Comparison of ENCODE assay signal across 8 cellular contexts in genomic region chr14:105092912-105093425, GRCh38.
A peak's percentile ranks its signal among the peaks of the same experiment; 100 is the strongest.
DNase-seq lines count a peak whose midpoint lies in the region; ATAC-seq lines count a peak whose summit lies in the region.

No MANE protein-coding gene starts in this region.

- no peaks in the 10 kb centered on the region for H3K9me3 Mint-ChIP-seq in T-helper 2 cell treated with Interferon-gamma antibody and Interleukin-4, amounts not matched to agents 5 μg/mL and 100 μg/mL, for 36 hours

- H3K4me3 Mint-ChIP-seq in T-helper 2 cell treated with Interferon-gamma antibody and Interleukin-4, amounts not matched to agents 5 μg/mL and 100 μg/mL, for 36 hours: peak overlapping the region; percentile 84

- peaks cover 12% of the 10 kb centered on the region for H3K27me3 Mint-ChIP-seq in T-helper 2 cell treated with Interferon-gamma antibody and Interleukin-4, amounts not matched to agents 5 μg/mL and 100 μg/mL, for 36 hours (ENCODE audit: low read depth)

- peak overlapping the region; percentile 62 for H3K27ac Mint-ChIP-seq in T-helper 2 cell treated with Interferon-gamma antibody and Interleukin-4, amounts not matched to agents 5 μg/mL and 100 μg/mL, for 36 hours

- H3K36me3 Mint-ChIP-seq in T-helper 2 cell treated with Interferon-gamma antibody and Interleukin-4, amounts not matched to agents 5 μg/mL and 100 μg/mL, for 36 hours (ENCODE audit: low read depth): no peaks in the 10 kb centered on the region

- ATAC-seq in HG02642 (IDR thresholded peaks at IDR 0.05; ENCODE audit: poor library complexity, unreplicated experiment): peak; percentile 41
- no peak for ATAC-seq in HG03097 (IDR thresholded peaks at IDR 0.05; ENCODE audit: low FRiP score, unreplicated experiment)

- DNase-seq in EH (ENCODE audit: low read depth) (peak; percentile 74), T47D (ENCODE audit: low read depth in 1 of 2, low spot score in 1 of 2) (peak; percentile 86 to 93), islet precursor cell (peak; percentile 76), SHP77 treated with DMSO at 0.1 percent for 48 hours (lab: John Stamatoyannopoulos, UW) (no peak)
- peak; percentile 70 for DNase-seq in T-helper 2 cell treated with Interferon-gamma antibody and Interleukin-4, amounts not matched to agents 5 μg/mL and 100 μg/mL, for 36 hours (ENCODE audit: low spot score)
- peak; percentile 72 for DNase-seq in stimulated activated CD4-positive, alpha-beta T cell treated with anti-CD3 and anti-CD28 coated beads, Interleukin-4, amount 100 ng/mL, for 1 hour

- H3K4me1 Mint-ChIP-seq in T-helper 2 cell treated with Interferon-gamma antibody and Interleukin-4, amounts not matched to agents 5 μg/mL and 100 μg/mL, for 36 hours (ENCODE audit: low read depth): peaks cover 10% of the 10 kb centered on the region

- in situ Hi-C loops in T47D (cut with HindIII; ENCODE audit: low pct_unique_long_range_greater_than_20kb, low sequenced_read_pairs): no loop called here
